21 cellular contexts compared by ENCODE assay signal in genomic region chr1:111827946-111828345, GRCh38.
"Had no signal": no experiment of that assay in that cellular context is flagged by ENCODE, and none has a peak within 500 bp of the region (broad histone marks: within the 10 kb centered on the region; RNA-seq: fewer than 3 reads in every experiment).

No MANE protein-coding gene starts in this region.

- H3K4me1 ChIP-seq: colonic mucosa, esophagus squamous epithelium, gastrocnemius medialis, lower lobe of right lung had no signal

- DNase-seq: colonic mucosa; cortex of kidney; effector CD8-positive, alpha-beta T cell; effector memory CD8-positive, alpha-beta T cell; endodermal cell; erythroblast; esophagus squamous epithelium; foreskin fibroblast; foreskin melanocyte; gastrocnemius medialis; glutamatergic neuron; heart right ventricle; hippocampal formation; left colon; left ventricle myocardium inferior; lower lobe of right lung; mesenchymal stem cell; midbrain had no signal

- H3K4me3 ChIP-seq: colonic mucosa, esophagus squamous epithelium, gastrocnemius medialis, heart right ventricle, left ventricle myocardium inferior, lower lobe of right lung had no signal

- H3K36me3 ChIP-seq: colonic mucosa, esophagus squamous epithelium, gastrocnemius medialis, heart right ventricle, left ventricle myocardium inferior, lower lobe of right lung had no signal

- ATAC-seq: effector memory CD8-positive, alpha-beta T cell; esophagus mucosa; gastrocnemius medialis; left colon; left lobe of liver; lower lobe of right lung had no signal

- H3K9me3 ChIP-seq: colonic mucosa, esophagus squamous epithelium, gastrocnemius medialis, left ventricle myocardium inferior, lower lobe of right lung had no signal

- H3K27me3 ChIP-seq: colonic mucosa, gastrocnemius medialis, heart right ventricle had no signal

- H3K27ac ChIP-seq: colonic mucosa, epithelial cell of prostate, esophagus squamous epithelium, gastrocnemius medialis, heart right ventricle, left ventricle myocardium inferior, lower lobe of right lung had no signal
